23 cellular contexts compared by ENCODE assay signal in the genomic region with DNA sequence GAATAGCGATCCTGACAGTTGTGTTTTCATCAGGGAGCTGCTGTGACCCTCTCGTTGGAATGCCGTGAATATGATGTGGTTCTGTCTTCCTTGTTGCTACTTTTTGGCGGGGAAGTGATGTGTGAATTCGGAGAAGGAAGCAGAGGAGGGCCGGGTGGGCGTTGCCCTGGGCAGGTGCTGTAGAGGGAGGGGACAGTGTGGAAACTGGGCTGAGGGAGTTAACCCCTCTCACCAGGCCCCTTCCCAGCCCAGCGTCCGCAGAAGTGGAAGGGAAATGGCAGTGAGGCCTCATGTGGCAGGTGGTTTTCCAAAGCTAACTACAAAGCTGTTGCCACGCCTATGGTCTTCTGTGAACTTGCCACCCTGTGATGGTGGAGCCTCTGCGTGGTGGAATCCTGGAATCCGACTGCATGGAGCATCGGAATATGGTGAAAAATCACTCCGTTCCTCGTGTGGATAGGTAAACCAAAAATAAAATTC.
"Had no signal": no experiment of that assay in that cellular context is flagged by ENCODE, and none has a peak within 500 bp of the region (broad histone marks: within the 10 kb centered on the region; RNA-seq: fewer than 3 reads in every experiment).

No MANE protein-coding gene starts in this region.

- H3K4me1 ChIP-seq: gastrocnemius medialis, pancreas, right lobe of liver, tibial artery, upper lobe of right lung had no signal

- H3K9me3 ChIP-seq: gastrocnemius medialis, heart right ventricle, pancreas, right lobe of liver, tibial artery, upper lobe of right lung had no signal

- H3K27ac ChIP-seq: dorsolateral prefrontal cortex, pancreas, right lobe of liver, tibial artery, upper lobe of right lung had no signal

- H3K27ac Mint-ChIP-seq: natural killer cell; progenitor cell of endocrine pancreas; stimulated activated memory B cell treated with anti-CD40 and anti-IgM and Interleukin-4, amounts not matched to agents 10 μg/mL and 1 μg/mL and 100 μg/mL, for 72 hours; stimulated activated naive CD8-positive, alpha-beta T cell treated with anti-CD3 and anti-CD28 coated beads, Interleukin-15, Interleukin-2, amounts not matched to agents 100 ng/mL and 50 ng/mL, for 24 hours had no signal

- ATAC-seq: esophagus mucosa; gastrocnemius medialis; natural killer cell; pancreas; right lobe of liver; stimulated activated memory B cell treated with anti-CD40 and anti-IgM and Interleukin-4, amounts not matched to agents 10 μg/mL and 1 μg/mL and 100 μg/mL, for 72 hours; upper lobe of right lung had no signal

- H3K4me3 Mint-ChIP-seq: central memory CD8-positive, alpha-beta T cell; immature natural killer cell; natural killer cell; neural crest cell; stimulated activated memory B cell treated with anti-CD40 and anti-IgM and Interleukin-4, amounts not matched to agents 10 μg/mL and 1 μg/mL and 100 μg/mL, for 72 hours; stimulated activated naive CD8-positive, alpha-beta T cell treated with anti-CD3 and anti-CD28 coated beads, Interleukin-15, Interleukin-2, amounts not matched to agents 100 ng/mL and 50 ng/mL, for 24 hours had no signal

- H3K36me3 ChIP-seq: gastrocnemius medialis, heart right ventricle, pancreas, right lobe of liver, tibial artery, upper lobe of right lung had no signal

- H3K9me3 Mint-ChIP-seq: central memory CD8-positive, alpha-beta T cell; immature natural killer cell; natural killer cell had no signal

- DNase-seq: cortex of kidney; dorsolateral prefrontal cortex; effector CD8-positive, alpha-beta T cell; gastrocnemius medialis; heart right ventricle; hypothalamus; immature natural killer cell; mammary epithelial cell; natural killer cell; nucleus accumbens; pancreas; right lobe of liver; stimulated activated CD4-positive, alpha-beta T cell treated with anti-CD3 and anti-CD28 coated beads, Interleukin-1b, Interleukin-23, amount 100 ng/mL, for 48 hours; stimulated activated CD4-positive, alpha-beta T cell treated with anti-CD3 and anti-CD28 coated beads, Interleukin-4, amount 100 ng/mL, for 24 hours; tibial artery; upper lobe of right lung had no signal

- H3K4me1 Mint-ChIP-seq: stimulated activated memory B cell treated with anti-CD40 and anti-IgM and Interleukin-4, amounts not matched to agents 10 μg/mL and 1 μg/mL and 100 μg/mL, for 72 hours had no signal

- H3K27me3 ChIP-seq: dorsolateral prefrontal cortex, gastrocnemius medialis, heart right ventricle, pancreas, right lobe of liver, upper lobe of right lung had no signal

- H3K36me3 Mint-ChIP-seq: immature natural killer cell; natural killer cell; stimulated activated memory B cell treated with anti-CD40 and anti-IgM and Interleukin-4, amounts not matched to agents 10 μg/mL and 1 μg/mL and 100 μg/mL, for 72 hours had no signal

- H3K4me3 ChIP-seq: dorsolateral prefrontal cortex, gastrocnemius medialis, pancreas, right lobe of liver, tibial artery, upper lobe of right lung had no signal

- FAIRE-seq: keratinocyte, pancreas had no signal
